Comparison of ENCODE assay signal across 8 cellular contexts in the genomic region with DNA sequence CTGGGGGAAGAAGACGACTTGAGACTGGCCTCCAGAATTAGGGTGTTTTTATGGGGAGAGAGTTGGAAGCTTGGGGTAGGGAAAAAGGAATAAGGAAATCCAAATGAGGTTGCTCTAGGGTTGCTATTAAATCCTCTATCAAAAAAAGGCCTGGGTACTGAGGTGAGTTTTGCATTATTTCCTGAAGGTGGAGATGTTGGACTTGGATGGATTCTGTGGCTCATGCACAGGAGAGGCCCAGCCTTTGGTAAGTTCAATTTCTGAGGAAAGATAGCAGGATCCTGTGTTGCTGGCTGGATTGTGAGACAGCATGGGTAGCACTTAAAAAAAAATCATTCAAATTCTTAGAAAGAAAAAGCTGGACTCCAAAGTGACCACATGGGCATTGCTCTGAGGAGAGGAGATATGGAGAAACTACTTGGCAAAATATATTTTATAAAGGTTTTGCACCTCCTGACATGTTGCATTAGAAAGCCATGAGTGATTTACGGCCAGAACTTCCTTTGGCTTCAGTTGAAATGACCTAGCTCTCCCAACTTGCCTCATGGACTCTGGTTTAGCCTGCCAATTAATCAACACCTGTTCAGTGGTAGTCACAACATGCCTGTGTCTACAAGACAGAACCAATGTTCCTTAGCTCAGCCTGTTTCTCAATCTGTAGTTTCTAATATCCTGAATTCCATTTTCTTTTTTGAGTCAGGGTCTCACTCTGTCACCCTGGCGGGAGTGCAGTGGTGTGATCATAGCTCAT.
A peak's percentile ranks its signal among the peaks of the same experiment; 100 is the strongest.
DNase-seq lines count a peak whose midpoint lies in the region; ATAC-seq and TF ChIP-seq lines count a peak whose summit lies in the region.

No MANE protein-coding gene starts in this region.

- DNase-seq in right cardiac atrium (no peak), cardiac septum (ENCODE audit: low spot score) (no peak), NCI-H82 (lab: John Stamatoyannopoulos, UW) (peak; percentile 55), fibroblast of mammary gland (ENCODE audit: low read depth) (peak; percentile 4)
- no peak for DNase-seq in activated CD8-positive, alpha-beta T cell treated with anti-CD3 and anti-CD28 coated beads for 36 hours
- no peak for DNase-seq in stimulated activated CD4-positive, alpha-beta T cell treated with anti-CD3 and anti-CD28 coated beads, Interleukin-2, amount 100 ng/mL, for 48 hours

- no peaks in the 10 kb centered on the region for H3K9me3 ChIP-seq in right cardiac atrium (ENCODE audit: control insufficient read depth, low read length)

- H3K36me3 Mint-ChIP-seq in activated CD8-positive, alpha-beta T cell treated with anti-CD3 and anti-CD28 coated beads for 36 hours (ENCODE audit: low read depth) = no peaks in the 10 kb centered on the region

- no peaks in the 10 kb centered on the region for H3K4me1 Mint-ChIP-seq in activated CD8-positive, alpha-beta T cell treated with anti-CD3 and anti-CD28 coated beads for 36 hours (ENCODE audit: low read depth)

- peak; percentile 26 to 44 for ATAC-seq in right cardiac atrium
- ATAC-seq in HG02852 (IDR thresholded peaks at IDR 0.05; ENCODE audit: unreplicated experiment) = no peak
- ATAC-seq in activated CD8-positive, alpha-beta T cell treated with anti-CD3 and anti-CD28 coated beads for 36 hours = no peak
- no peak for ATAC-seq in GM18868 (IDR thresholded peaks at IDR 0.05; ENCODE audit: unreplicated experiment)

- POLR2A ChIA-PET in activated CD8-positive, alpha-beta T cell treated with anti-CD3 and anti-CD28 coated beads for 36 hours (lab: Charles Lee) = no interaction called here

- H3K27me3 ChIP-seq in right cardiac atrium (ENCODE audit: control insufficient read depth, insufficient read depth) = no peaks in the 10 kb centered on the region

- no peak for TF ChIP-seq CTCF in fibroblast of mammary gland (conservative IDR thresholded peaks at IDR 0.05; ENCODE audit: control insufficient read depth, insufficient read depth, low read depth, low read length)
- no peak for TF ChIP-seq CTCF in activated CD8-positive, alpha-beta T cell treated with anti-CD3 and anti-CD28 coated beads for 36 hours (IDR thresholded peaks at IDR 0.05)

- intact Hi-C loops in right cardiac atrium (cut with DNase I) (loop anchor here (5.0 to 10.0 kb wide), 5 partner anchors 370 to 710 kb away; no protein-coding TSS in a partner anchor), cardiac septum (cut with DNase I) (loop anchor here (5.0 to 10.0 kb wide), 2 partner anchors 370 to 643 kb away; no protein-coding TSS in a partner anchor)
- intact Hi-C loops in activated CD8-positive, alpha-beta T cell treated with anti-CD3 and anti-CD28 coated beads for 36 hours (cut with micrococcal nuclease) = loop anchor here (5.0 kb wide), 1 partner anchor 643 kb away; no protein-coding TSS in a partner anchor

- CTCF ChIA-PET in activated CD8-positive, alpha-beta T cell treated with anti-CD3 and anti-CD28 coated beads for 36 hours (lab: Charles Lee) = interaction anchor here (2.4 kb wide), 1 partner anchor 371 kb away, joined by 11 read pairs; no protein-coding TSS in a partner anchor

- H3K9me3 Mint-ChIP-seq in activated CD8-positive, alpha-beta T cell treated with anti-CD3 and anti-CD28 coated beads for 36 hours = no peaks in the 10 kb centered on the region

- no peaks in the 10 kb centered on the region for H3K4me1 ChIP-seq in right cardiac atrium (ENCODE audit: control insufficient read depth, insufficient read depth, low read length)

- H3K27ac Mint-ChIP-seq in activated CD8-positive, alpha-beta T cell treated with anti-CD3 and anti-CD28 coated beads for 36 hours = no peak overlapping the region

- H3K4me3 Mint-ChIP-seq in activated CD8-positive, alpha-beta T cell treated with anti-CD3 and anti-CD28 coated beads for 36 hours = no peak overlapping the region

- 70% methylated on average over 3 of the region's 3 CpGs for WGBS in right cardiac atrium

- H3K27me3 Mint-ChIP-seq in activated CD8-positive, alpha-beta T cell treated with anti-CD3 and anti-CD28 coated beads for 36 hours = peaks cover 4% of the 10 kb centered on the region

- H3K27ac ChIP-seq in right cardiac atrium (ENCODE audit: low read length) = no peak overlapping the region

- no peak overlapping the region for H3K4me3 ChIP-seq in right cardiac atrium (ENCODE audit: low read length)
- H3K4me3 ChIP-seq in fibroblast of mammary gland (ENCODE audit: control insufficient read depth, low read depth, low read length) = no peak overlapping the region

Comparison
In these comparisons a context has a peak if more than half of its experiments do, and no peak if none do; other contexts are left out.
1. ATAC-seq: peak in right cardiac atrium (2 of 2); none in HG02852 (single experiment), activated CD8-positive, alpha-beta T cell treated with anti-CD3 and anti-CD28 coated beads for 36 hours (single experiment) and GM18868 (single experiment).
2. DNase-seq: peak in NCI-H82 (single experiment) and fibroblast of mammary gland (single experiment); none in right cardiac atrium (0 of 3), cardiac septum (single experiment), activated CD8-positive, alpha-beta T cell treated with anti-CD3 and anti-CD28 coated beads for 36 hours (single experiment) and stimulated activated CD4-positive, alpha-beta T cell treated with anti-CD3 and anti-CD28 coated beads, Interleukin-2, amount 100 ng/mL, for 48 hours (0 of 2).